Comparison of ENCODE assay signal across 7 cellular contexts in genomic region chr20:23147964-23148720, GRCh38.
DNase-seq lines count a peak whose midpoint lies in the region; ATAC-seq and TF ChIP-seq lines count a peak whose summit lies in the region.

No MANE protein-coding gene starts in this region.

- H3K4me2 ChIP-seq in neural progenitor cell: no peak overlapping the region

- POLR2A ChIA-PET in RWPE1 (lab: Yijun Ruan, JAX; ENCODE audit: low non-redundant PET): no interaction called here

- no peaks in the 10 kb centered on the region for H3K9me3 ChIP-seq in neutrophil
- H3K9me3 ChIP-seq in neural progenitor cell (ENCODE audit: low read depth): no peaks in the 10 kb centered on the region

- H3F3A ChIP-seq in neural progenitor cell (ENCODE audit: low read depth): no peaks in the 10 kb centered on the region

- H3K27ac ChIP-seq in RWPE1: peak overlapping the region; percentile 67
- peak overlapping the region; percentile 99 for H3K27ac ChIP-seq in neutrophil
- no peak overlapping the region for H3K27ac ChIP-seq in neural progenitor cell

- no peak overlapping the region for H3K9ac ChIP-seq in neural progenitor cell

- no peak overlapping the region for H3K27ac Mint-ChIP-seq in neural progenitor cell

- no peaks in the 10 kb centered on the region for H3K79me2 ChIP-seq in neural progenitor cell (ENCODE audit: low read depth)

- H3K4me1 ChIP-seq in neutrophil (ENCODE audit: control insufficient read depth in 1 of 2, insufficient read depth in 1 of 2, low read depth in 1 of 2, low read length in 1 of 2): peaks cover 82 to 91% of the 10 kb centered on the region in 2 experiments
- H3K4me1 ChIP-seq in neural progenitor cell: no peaks in the 10 kb centered on the region

- H3K27me3 ChIP-seq in neutrophil (no peaks in the 10 kb centered on the region), neural progenitor cell (no peaks in the 10 kb centered on the region)

- ATAC-seq in GM18519 (IDR thresholded peaks at IDR 0.05; ENCODE audit: low FRiP score, unreplicated experiment) (peak; percentile 45), HG02885 (IDR thresholded peaks at IDR 0.05; ENCODE audit: poor library complexity, unreplicated experiment) (peak; percentile 63)

- CTCF ChIA-PET in RWPE1 (lab: Yijun Ruan, JAX): no interaction called here

- H3K4me3 ChIP-seq in neutrophil (ENCODE audit: low read depth in 1 of 2, low read length in 1 of 2) (peak overlapping the region in 1 of 2 experiments; percentile 39), neural progenitor cell (no peak overlapping the region)

- no peaks in the 10 kb centered on the region for H4K20me1 ChIP-seq in neural progenitor cell (ENCODE audit: low read depth)

- H3K27me3 Mint-ChIP-seq in neural progenitor cell (ENCODE audit: insufficient read depth, low read depth): peaks cover 12% of the 10 kb centered on the region

- DNase-seq in RWPE1 (ENCODE audit: low spot score) (no peak), dermis blood vessel endothelial cell (peak; percentile 81), globus pallidus (ENCODE audit: low spot score) (no peak), neural progenitor cell (ENCODE audit: low spot score) (no peak)

- TF ChIP-seq CTCF in RWPE1 (conservative IDR thresholded peaks at IDR 0.05; ENCODE audit: low read depth) (no peak), neutrophil (IDR thresholded peaks at IDR 0.05) (peak; percentile 4), neural progenitor cell (IDR thresholded peaks at IDR 0.05) (no peak)

- no peak overlapping the region for H2AFZ ChIP-seq in neural progenitor cell (replicated peaks)

- no peak overlapping the region for H3K4me3 Mint-ChIP-seq in neural progenitor cell

- H3K36me3 ChIP-seq in neutrophil: no peaks in the 10 kb centered on the region
- no peaks in the 10 kb centered on the region for H3K36me3 ChIP-seq in neural progenitor cell

- H3K9me3 Mint-ChIP-seq in neural progenitor cell: peaks cover 6% of the 10 kb centered on the region

- peaks cover 20% of the 10 kb centered on the region for H3K4me1 Mint-ChIP-seq in neural progenitor cell

- H3K36me3 Mint-ChIP-seq in neural progenitor cell: no peaks in the 10 kb centered on the region
